In the genomic region with DNA sequence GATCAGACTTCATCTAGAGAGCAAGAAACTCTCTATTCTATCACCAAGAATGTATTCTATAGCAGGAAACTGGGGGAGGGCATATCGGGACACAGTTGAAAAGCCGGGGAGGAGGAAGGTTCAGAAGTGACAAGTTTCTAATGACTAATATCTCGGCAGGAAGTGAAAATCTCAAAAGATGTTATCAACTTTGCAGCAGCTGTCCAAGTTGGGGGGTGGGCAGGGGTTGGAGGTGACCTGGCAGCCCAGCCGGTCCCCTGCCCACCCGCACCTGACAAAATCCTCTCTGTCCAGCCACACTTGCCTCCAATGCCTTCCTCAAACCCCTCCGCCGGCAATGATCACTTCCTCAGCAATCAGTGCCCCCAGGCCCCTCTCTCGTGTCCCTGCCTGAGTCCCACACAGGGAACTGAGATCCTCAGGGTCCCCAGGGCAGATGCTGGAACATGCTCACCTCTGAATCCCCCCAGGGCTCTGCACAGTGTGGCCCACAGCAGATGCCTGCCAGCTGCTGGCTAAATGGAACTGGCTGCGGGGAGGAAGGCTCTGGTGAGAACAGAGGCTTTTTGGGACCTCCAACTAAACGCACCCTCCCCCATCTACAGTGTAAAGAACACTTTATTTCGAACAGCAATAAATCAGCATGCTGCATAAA, we compare ENCODE assay signal across 9 cellular contexts. TPM values are rescaled to one million over a fixed set of nuclear protein-coding genes. Genes with fewer than 3 reads are reported as not detected.
DNase-seq lines count a peak whose midpoint lies in the region; ATAC-seq and TF ChIP-seq lines count a peak whose summit lies in the region.
"Had no signal": no experiment of that assay in that cellular context is flagged by ENCODE, and none has a peak within 500 bp of the region (broad histone marks: within the 10 kb centered on the region; RNA-seq: fewer than 3 reads in every experiment).

No MANE protein-coding gene starts in this region.

- TF ChIP-seq POLR2A in stomach (IDR thresholded peaks at IDR 0.05) = no peak

- H3K27me3 ChIP-seq in stomach = no peaks in the 10 kb centered on the region

- DNase-seq in AML-193 (lab: John Stamatoyannopoulos, UW) (peak; percentile 18 to 60), OCI-LY7 (ENCODE audit: low spot score) (peak; percentile 74), stomach (no peak), medulla oblongata (ENCODE audit: extremely low spot score) (no peak), islet precursor cell (no peak)
- DNase-seq in central memory CD4-positive, alpha-beta T cell = peak; percentile 61

- peak; percentile 61 for ATAC-seq in GM18870 (IDR thresholded peaks at IDR 0.05; ENCODE audit: unreplicated experiment)
- ATAC-seq in HG03045 (IDR thresholded peaks at IDR 0.05; ENCODE audit: unreplicated experiment) = peak; percentile 49

- CTCF ChIA-PET in OCI-LY7 (lab: Charles Lee; ENCODE audit: unreplicated experiment) = interaction anchor here (1.2 to 3.0 kb wide), 4 partner anchors 18 to 42 kb away, joined by 3 to 16 read pairs (median 11); no protein-coding TSS in a partner anchor

- H2AFZ ChIP-seq in OCI-LY7 (ENCODE audit: low read length) = no peak overlapping the region

- H4K20me1 ChIP-seq in OCI-LY7 (ENCODE audit: insufficient read depth, low read length) = peaks cover 10% of the 10 kb centered on the region; the same call in 1 of the 2 replicates

- peaks cover 98% of the 10 kb centered on the region for H3K79me2 ChIP-seq in OCI-LY7 (ENCODE audit: insufficient read depth, low read depth, low read length)

- H3K36me3 ChIP-seq in OCI-LY7 (ENCODE audit: insufficient read depth, low read length) (peaks cover 57% of the 10 kb centered on the region; the same call in 1 of the 2 replicates), stomach (no peaks in the 10 kb centered on the region)
- H3K36me3 ChIP-seq: cardiac muscle cell had no signal

- H3K4me3 ChIP-seq in OCI-LY7 (ENCODE audit: low read depth, low read length, poor library complexity, severe bottlenecking) = peak overlapping the region; percentile 60
- peak overlapping the region in 1 of 4 donors; percentile 20 for H3K4me3 ChIP-seq in stomach
- H3K4me3 ChIP-seq: cardiac muscle cell had no signal

- peak overlapping the region; percentile 95 for H3K4me2 ChIP-seq in OCI-LY7 (ENCODE audit: low read length)

- H3K9me3 ChIP-seq in OCI-LY7 (ENCODE audit: low read length) (no peaks in the 10 kb centered on the region), stomach (no peaks in the 10 kb centered on the region)

- H3K27ac ChIP-seq in OCI-LY7 (ENCODE audit: low read depth, low read length, poor library complexity, severe bottlenecking) = peak overlapping the region; percentile 94
- H3K27ac ChIP-seq in stomach = peak overlapping the region in 4 of 5 donors; percentile 22 to 82 (median 68)
- H3K27ac ChIP-seq: cardiac muscle cell had no signal

- no peaks in the 10 kb centered on the region for H3K9me2 ChIP-seq in OCI-LY7 (ENCODE audit: insufficient read depth, low read length)

- POLR2A ChIA-PET in OCI-LY7 (lab: Charles Lee) = interaction anchor here (0.6 to 18.1 kb wide), 10 partner anchors 9 to 135 kb away, joined by 3 to 311 read pairs (median 11); a partner anchor contains a TSS

- no TSS peak for BruUV-seq in OCI-LY7 (replicated peaks; lab: Mats Ljungman, UMichigan)

- H3K4me1 ChIP-seq in OCI-LY7 (ENCODE audit: insufficient read depth, low read length, poor library complexity, severe bottlenecking) (peaks cover 100% of the 10 kb centered on the region), stomach (peaks cover 68 to 100% (median 94%) of the 10 kb centered on the region in 4 donors)

- no peak for TF ChIP-seq CTCF in OCI-LY7 (conservative IDR thresholded peaks at IDR 0.05; ENCODE audit: low read length)
- no peak for TF ChIP-seq CTCF in stomach (IDR thresholded peaks at IDR 0.05)

- no peak for TF ChIP-seq EP300 in stomach (IDR thresholded peaks at IDR 0.05)

- intact Hi-C loops in OCI-LY7 (cut with micrococcal nuclease; ENCODE audit: unreplicated experiment) (loop anchor here (1.0 to 2.0 kb wide), 3 partner anchors 17 to 51 kb away; no protein-coding TSS in a partner anchor), stomach (cut with DNase I; ENCODE audit: low total_unique reads) (no loop called here)

- WGBS in stomach, 5 donors = 40 to 51% (median 45%) methylated on average over 11 of the region's 11 CpGs

RNA-seq across cellular contexts. Expression of a gene that starts 43.9 kb away (rescaled TPM):
- 89.3 and 137 TPM in 2 replicates for total RNA-seq in OCI-LY7 (2014; rRNA removed; shearing (Covaris generic))
- total RNA-seq in OCI-LY7 (2022) = 253 and 262 TPM in 2 replicates
- total RNA-seq in stomach = 10 to 100 TPM; 19.3 to 66.9 (median 41.5) TPM
- 10 to 100 TPM; 10.5 to 13.0 (median 12.4) TPM for polyA plus RNA-seq in stomach

Comparison
In these comparisons a context has a peak if more than half of its experiments do, and no peak if none do; other contexts are left out.
1. DNase-seq: peak in AML-193 (2 of 2), OCI-LY7 (single experiment) and central memory CD4-positive, alpha-beta T cell (single experiment); none in stomach (single experiment), medulla oblongata (single experiment) and islet precursor cell (single experiment).